ENCODE assay signal across 13 cellular contexts in the genomic region with DNA sequence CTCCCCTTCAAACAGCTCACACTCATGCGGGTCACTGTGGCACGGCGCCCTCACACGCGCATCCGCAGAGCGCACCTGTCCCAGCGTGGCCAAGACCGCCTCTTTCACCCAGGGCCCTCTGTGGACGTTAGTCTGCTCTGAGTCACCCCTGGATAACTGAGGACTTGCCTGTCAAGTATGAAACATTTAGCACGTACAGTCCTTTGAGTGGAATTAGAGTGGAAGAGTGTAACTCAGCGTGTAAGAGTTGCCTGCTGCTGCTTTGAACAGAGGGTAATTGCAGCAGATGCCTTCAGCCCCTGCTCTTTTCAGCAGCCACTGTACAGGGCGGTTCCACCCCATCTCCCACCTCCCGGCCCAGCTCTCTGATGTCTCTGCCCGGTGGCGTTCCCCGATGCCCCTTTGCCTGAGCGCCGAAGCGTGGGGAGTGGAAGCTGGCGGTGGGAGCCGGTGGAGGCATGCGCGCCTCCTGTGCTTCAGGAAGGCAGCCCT. TPM values are rescaled to one million over a fixed set of nuclear protein-coding genes. Genes with fewer than 3 reads are reported as not detected.
A peak's percentile ranks its signal among the peaks of the same experiment; 100 is the strongest.
DNase-seq lines count a peak whose midpoint lies in the region; ATAC-seq, FAIRE-seq and TF ChIP-seq lines count a peak whose summit lies in the region.
"Had no signal": no experiment of that assay in that cellular context is flagged by ENCODE, and none has a peak within 500 bp of the region (broad histone marks: within the 10 kb centered on the region; RNA-seq: fewer than 3 reads in every experiment).

No MANE protein-coding gene starts in this region.

- no peak overlapping the region for H3K27ac Mint-ChIP-seq in CD4-positive, alpha-beta T cell
- H3K27ac Mint-ChIP-seq in astrocyte (ENCODE audit: unreplicated experiment): no peak overlapping the region
- H3K27ac Mint-ChIP-seq: stimulated activated memory B cell treated with anti-CD40 and anti-IgM and Interleukin-4, amounts not matched to agents 10 μg/mL and 1 μg/mL and 100 μg/mL, for 72 hours had no signal

- no peaks in the 10 kb centered on the region for H3K36me3 Mint-ChIP-seq in CD4-positive, alpha-beta T cell (ENCODE audit: low read depth)
- H3K36me3 Mint-ChIP-seq in astrocyte (ENCODE audit: low read depth, unreplicated experiment): no peaks in the 10 kb centered on the region
- H3K36me3 Mint-ChIP-seq: stimulated activated memory B cell treated with anti-CD40 and anti-IgM and Interleukin-4, amounts not matched to agents 10 μg/mL and 1 μg/mL and 100 μg/mL, for 72 hours had no signal

- no peak overlapping the region for H3K4me3 Mint-ChIP-seq in CD4-positive, alpha-beta T cell
- no peak overlapping the region for H3K4me3 Mint-ChIP-seq in astrocyte (ENCODE audit: unreplicated experiment)
- H3K4me3 Mint-ChIP-seq: stimulated activated memory B cell treated with anti-CD40 and anti-IgM and Interleukin-4, amounts not matched to agents 10 μg/mL and 1 μg/mL and 100 μg/mL, for 72 hours had no signal

- no peaks in the 10 kb centered on the region for H3K36me3 ChIP-seq in astrocyte (ENCODE audit: insufficient read depth, low read length)

- peak; percentile 33 for ATAC-seq in CD4-positive, alpha-beta T cell (ENCODE audit: poor library complexity)
- ATAC-seq in HG03159 (IDR thresholded peaks at IDR 0.05; ENCODE audit: unreplicated experiment) (no peak), GM19395 (IDR thresholded peaks at IDR 0.05; ENCODE audit: unreplicated experiment) (no peak), HG03039 (IDR thresholded peaks at IDR 0.05; ENCODE audit: unreplicated experiment) (no peak)
- ATAC-seq: right cardiac atrium; stimulated activated memory B cell treated with anti-CD40 and anti-IgM and Interleukin-4, amounts not matched to agents 10 μg/mL and 1 μg/mL and 100 μg/mL, for 72 hours had no signal

- H3K27me3 Mint-ChIP-seq in CD4-positive, alpha-beta T cell: peaks cover 22% of the 10 kb centered on the region
- peaks cover 30% of the 10 kb centered on the region for H3K27me3 Mint-ChIP-seq in astrocyte (ENCODE audit: low read depth, unreplicated experiment)

- no peaks in the 10 kb centered on the region for H3K79me2 ChIP-seq in astrocyte (ENCODE audit: insufficient read depth, low read length)

- POLR2A ChIA-PET in CD4-positive, alpha-beta T cell (lab: Charles Lee): interaction anchor here (1.7 kb wide), 1 partner anchor 21 kb away, joined by 3 read pairs; no protein-coding TSS in a partner anchor

- no peaks in the 10 kb centered on the region for H3K4me1 Mint-ChIP-seq in CD4-positive, alpha-beta T cell (ENCODE audit: low read depth)
- H3K4me1 Mint-ChIP-seq in astrocyte (ENCODE audit: low read depth, unreplicated experiment): peaks cover 24% of the 10 kb centered on the region

- TF ChIP-seq CTCF in CD4-positive, alpha-beta T cell (IDR thresholded peaks at IDR 0.05): no peak
- no peak for TF ChIP-seq CTCF in astrocyte (IDR thresholded peaks at IDR 0.05; ENCODE audit: insufficient read depth, low read depth, low read length)

- H4K20me1 ChIP-seq in astrocyte (ENCODE audit: insufficient read depth, low read length): peaks cover 8% of the 10 kb centered on the region

- CTCF ChIA-PET in CD4-positive, alpha-beta T cell (lab: Charles Lee): no interaction called here

- H3K9ac ChIP-seq in astrocyte (ENCODE audit: low read length): no peak overlapping the region

- H3K27me3 ChIP-seq in CD4-positive, alpha-beta T cell (ENCODE audit: control insufficient read depth, insufficient read depth, low read length): peaks cover 12% of the 10 kb centered on the region
- no peaks in the 10 kb centered on the region for H3K27me3 ChIP-seq in astrocyte (ENCODE audit: insufficient read depth, low read length)

- H3K4me2 ChIP-seq in astrocyte (ENCODE audit: low read length): no peak overlapping the region

- intact Hi-C loops in CD4-positive, alpha-beta T cell (cut with DNase I, micrococcal nuclease): no loop called here

- no peak overlapping the region for H2AFZ ChIP-seq in astrocyte (ENCODE audit: low read depth, low read length)

- no peak overlapping the region for H3K27ac ChIP-seq in CD4-positive, alpha-beta T cell (ENCODE audit: low read depth, low read length)
- H3K27ac ChIP-seq in astrocyte (ENCODE audit: low read depth, low read length): no peak overlapping the region

- H3K4me3 ChIP-seq in astrocyte (ENCODE audit: insufficient read depth, low read depth, low read length): no peak overlapping the region

- H3K9me3 Mint-ChIP-seq in CD4-positive, alpha-beta T cell: no peaks in the 10 kb centered on the region
- H3K9me3 Mint-ChIP-seq in astrocyte (ENCODE audit: unreplicated experiment): no peaks in the 10 kb centered on the region
- H3K9me3 Mint-ChIP-seq: stimulated activated memory B cell treated with anti-CD40 and anti-IgM and Interleukin-4, amounts not matched to agents 10 μg/mL and 1 μg/mL and 100 μg/mL, for 72 hours had no signal

- DNase-seq in CD4-positive, alpha-beta T cell: no peak
- DNase-seq in HT-29 (ENCODE audit: low spot score): peak; percentile 54
- peak; percentile 81 for DNase-seq in astrocyte (ENCODE audit: low read depth)
- peak; percentile 12 to 50 for DNase-seq in lung microvascular endothelial cell (ENCODE audit: low read depth in 2 of 2)
- no peak for DNase-seq in LoVo (ENCODE audit: low spot score)
- DNase-seq: Karpas-422, right cardiac atrium had no signal

- H3K4me1 ChIP-seq in astrocyte (ENCODE audit: insufficient read depth, low read length): peaks cover 16% of the 10 kb centered on the region

- H3K9me3 ChIP-seq in CD4-positive, alpha-beta T cell (ENCODE audit: control insufficient read depth, low read length): no peaks in the 10 kb centered on the region
- H3K9me3 ChIP-seq in astrocyte (ENCODE audit: insufficient read depth, low read depth, low read length): peaks cover 10% of the 10 kb centered on the region

- FAIRE-seq in astrocyte (lab: Jason Lieb, UNC): no peak

RNA-seq across cellular contexts. Expression of gene CPN2, which starts 23.0 kb away (rescaled TPM):
- not detected for total RNA-seq in CD4-positive, alpha-beta T cell
- not detected in 2 replicates for total RNA-seq in HT-29 (2014; rRNA removed; shearing (Covaris generic))
- total RNA-seq in astrocyte (not detected in 2 replicates), lung microvascular endothelial cell (not detected in 2 replicates)
- total RNA-seq: dermis microvascular lymphatic vessel endothelial cell, OCI-LY7, right cardiac atrium had no signal

RNA-seq across cellular contexts. Expression of gene LRRC15, which starts 41.4 kb away (rescaled TPM):
- total RNA-seq in CD4-positive, alpha-beta T cell: not detected
- total RNA-seq in HT-29 (2014; rRNA removed; shearing (Covaris generic)): not detected in 2 replicates
- total RNA-seq in astrocyte (1.3 and 1.4 TPM in 2 replicates), lung microvascular endothelial cell (0.20 and 0.22 TPM in 2 replicates)
- total RNA-seq: OCI-LY7 had no signal

Comparison
In these comparisons a context has a peak if more than half of its experiments do, and no peak if none do; other contexts are left out.
1. DNase-seq: peak in HT-29 (single experiment), astrocyte (single experiment) and lung microvascular endothelial cell (2 of 2); none in CD4-positive, alpha-beta T cell (0 of 10) and LoVo (single experiment).